In the genomic region with DNA sequence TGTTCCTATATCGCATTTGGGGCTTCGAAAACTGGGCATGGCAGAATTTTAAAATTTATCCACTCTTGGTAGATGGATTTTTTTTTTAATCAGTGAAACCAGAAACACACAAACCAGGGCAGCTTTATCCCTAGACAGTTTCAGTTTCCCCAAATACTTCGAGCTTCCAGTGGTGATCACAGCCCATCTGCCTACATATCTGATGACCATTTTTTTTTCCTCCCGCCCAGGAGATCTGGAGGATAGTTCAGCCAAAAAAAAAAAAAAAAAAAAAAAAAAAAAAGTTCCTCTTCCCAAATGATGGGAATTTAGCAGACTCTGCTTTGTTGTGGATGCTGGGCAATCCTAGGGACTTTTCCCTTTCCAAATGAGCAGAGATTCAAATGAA, we compare ENCODE assay signal across 8 cellular contexts. TPM values are rescaled to one million over a fixed set of nuclear protein-coding genes. Genes with fewer than 3 reads are reported as not detected.
A peak's percentile ranks its signal among the peaks of the same experiment; 100 is the strongest.
DNase-seq lines count a peak whose midpoint lies in the region; ATAC-seq and TF ChIP-seq lines count a peak whose summit lies in the region.

No MANE protein-coding gene starts in this region.

- TF ChIP-seq CTCF in Caco-2 (IDR thresholded peaks at IDR 0.05; ENCODE audit: insufficient read depth in 1 of 2, low read depth in 1 of 2, low read length in 1 of 2, severe bottlenecking in 1 of 2, unreplicated experiment in 1 of 2) (no peak), fibroblast of the aortic adventitia (IDR thresholded peaks at IDR 0.05; ENCODE audit: insufficient read depth, low read length) (no peak)

- H3K36me3 ChIP-seq in Caco-2 (ENCODE audit: control insufficient read depth, insufficient read depth, low read length) (no peaks in the 10 kb centered on the region), SK-N-MC (ENCODE audit: insufficient read depth, low read length) (peaks cover 21% of the 10 kb centered on the region), trophoblast cell (ENCODE audit: control insufficient read depth in 1 of 2, insufficient read depth in 2 of 2, low read length in 2 of 2) (peaks cover 3% of the 10 kb centered on the region in 2 experiments)

- no CpG with 5 or more reads among the region's 4 CpGs for WGBS in trophoblast cell (ENCODE audit: extremely low coverage, insufficient coverage, insufficient read length)

- no peak overlapping the region for H2AFZ ChIP-seq in trophoblast cell (ENCODE audit: insufficient read depth, low read length, poor library complexity)

- POLR2A ChIA-PET in Caco-2 (lab: Charles Lee): interaction anchor here (1.4 kb wide), 1 partner anchor 8 kb away, joined by 5 read pairs; no protein-coding TSS in a partner anchor

- intact Hi-C loops in Caco-2 (cut with micrococcal nuclease; ENCODE audit: unreplicated experiment): loop anchor here (2.0 to 10.0 kb wide), 4 partner anchors 28 to 382 kb away; partner anchors contain the start of gene SCOC

- H3K4me1 Mint-ChIP-seq in Caco-2 (ENCODE audit: low read depth, unreplicated experiment): no peaks in the 10 kb centered on the region

- H2BK12ac ChIP-seq in trophoblast cell (ENCODE audit: low read length): peak overlapping the region; percentile 63

- H3K36me3 Mint-ChIP-seq in Caco-2 (ENCODE audit: insufficient read depth, unreplicated experiment): no peaks in the 10 kb centered on the region

- no peak overlapping the region for H4K91ac ChIP-seq in trophoblast cell (ENCODE audit: low read depth, low read length)

- ATAC-seq in HG03025 (IDR thresholded peaks at IDR 0.05; ENCODE audit: low FRiP score, unreplicated experiment) (no peak), GM19324 (IDR thresholded peaks at IDR 0.05; ENCODE audit: low FRiP score, unreplicated experiment) (no peak)

- H3K27me3 ChIP-seq in Caco-2 (replicated peaks; ENCODE audit: control insufficient read depth, insufficient read depth, low read length) (no peaks in the 10 kb centered on the region), trophoblast cell (ENCODE audit: insufficient read depth, low read length) (no peaks in the 10 kb centered on the region)

- no peaks in the 10 kb centered on the region for H3K27me3 Mint-ChIP-seq in Caco-2 (ENCODE audit: insufficient read depth, unreplicated experiment)

- H3K4ac ChIP-seq in trophoblast cell (ENCODE audit: low read depth, low read length): no peak overlapping the region

- H3K9me3 ChIP-seq in Caco-2: no peaks in the 10 kb centered on the region
- no peaks in the 10 kb centered on the region for H3K9me3 ChIP-seq in SK-N-MC (ENCODE audit: low read depth, low read length)
- no peaks in the 10 kb centered on the region for H3K9me3 ChIP-seq in trophoblast cell (ENCODE audit: insufficient read depth, low read depth, low read length)

- H3K4me1 ChIP-seq in Caco-2 (peaks cover 13% of the 10 kb centered on the region), trophoblast cell (ENCODE audit: control insufficient read depth in 1 of 2, insufficient read depth in 2 of 2, low read length in 2 of 2) (peaks cover 3 to 7% of the 10 kb centered on the region in 2 experiments)

- no peak overlapping the region for H3K18ac ChIP-seq in trophoblast cell (ENCODE audit: low read length)

- H2BK5ac ChIP-seq in trophoblast cell (ENCODE audit: low read depth, low read length, poor library complexity): no peak overlapping the region

- TSS peak; percentile 78 for BruUV-seq in Caco-2 (replicated peaks; lab: Mats Ljungman, UMichigan)

- no peak overlapping the region for H3K23ac ChIP-seq in trophoblast cell (ENCODE audit: low read length)

- no peak overlapping the region for H2AK5ac ChIP-seq in trophoblast cell (ENCODE audit: low read length)

- H3K4me3 Mint-ChIP-seq in Caco-2 (ENCODE audit: unreplicated experiment): peak overlapping the region; percentile 88

- H3K79me2 ChIP-seq in trophoblast cell (ENCODE audit: control insufficient read depth, insufficient read depth, low read length, poor library complexity): peaks cover 15% of the 10 kb centered on the region

- H3K14ac ChIP-seq in trophoblast cell (ENCODE audit: low read length): no peak overlapping the region

- no peaks in the 10 kb centered on the region for H3K9me3 Mint-ChIP-seq in Caco-2 (ENCODE audit: unreplicated experiment)

- no peak overlapping the region for H4K12ac ChIP-seq in trophoblast cell (ENCODE audit: low read depth, low read length)

- H4K8ac ChIP-seq in trophoblast cell (ENCODE audit: low read depth, low read length): no peak overlapping the region

- peak overlapping the region; percentile 53 for H3K27ac Mint-ChIP-seq in Caco-2 (ENCODE audit: unreplicated experiment)

- H3K79me1 ChIP-seq in trophoblast cell (ENCODE audit: low read length): peaks cover 17% of the 10 kb centered on the region

- no peak for DNase-seq in Caco-2
- no peak for DNase-seq in SK-N-MC (ENCODE audit: low read depth, low spot score)
- DNase-seq in fibroblast of the aortic adventitia (ENCODE audit: low read depth): no peak
- DNase-seq in trophoblast cell: no peak
- DNase-seq in OCI-M1 (lab: John Stamatoyannopoulos, UW): no peak
- DNase-seq in NCI-H345 (lab: John Stamatoyannopoulos, UW): no peak

- H3K4me3 ChIP-seq in Caco-2 (ENCODE audit: low read depth, low read length) (peak overlapping the region; percentile 83), SK-N-MC (peak overlapping the region; percentile 88), fibroblast of the aortic adventitia (ENCODE audit: low read depth, low read length) (peak overlapping the region; percentile 84), trophoblast cell (ENCODE audit: low read depth, low read length) (no peak overlapping the region)

- no peak overlapping the region for H2BK120ac ChIP-seq in trophoblast cell (ENCODE audit: insufficient read depth, low read length, poor library complexity)

- CTCF ChIA-PET in Caco-2 (lab: Charles Lee): interaction anchor here (1.4 to 2.0 kb wide), 2 partner anchors 14 to 162 kb away, joined by 4 to 16 read pairs; no protein-coding TSS in a partner anchor

- peak overlapping the region; percentile 88 for H3K4me2 ChIP-seq in trophoblast cell (ENCODE audit: low read length)

- H3K27ac ChIP-seq in SK-N-MC: peak overlapping the region; percentile 84
- H3K27ac ChIP-seq in trophoblast cell (ENCODE audit: low read depth, low read length): peak overlapping the region; percentile 56

- H3K9ac ChIP-seq in SK-N-MC (ENCODE audit: insufficient read length): peak overlapping the region; percentile 85
- H3K9ac ChIP-seq in trophoblast cell (ENCODE audit: low read length): no peak overlapping the region

RNA-seq across cellular contexts. Expression of gene TBC1D9, which starts 1.0 kb away (rescaled TPM):
- total RNA-seq in Caco-2 (2022) (12.5 and 13.6 TPM in 2 replicates), fibroblast of the aortic adventitia (ENCODE audit: low replicate concordance) (12.8 and 28.7 TPM in 2 replicates)
- polyA plus RNA-seq in trophoblast cell (2013): 21.6 and 23.5 TPM in 2 replicates
